In the genomic region with DNA sequence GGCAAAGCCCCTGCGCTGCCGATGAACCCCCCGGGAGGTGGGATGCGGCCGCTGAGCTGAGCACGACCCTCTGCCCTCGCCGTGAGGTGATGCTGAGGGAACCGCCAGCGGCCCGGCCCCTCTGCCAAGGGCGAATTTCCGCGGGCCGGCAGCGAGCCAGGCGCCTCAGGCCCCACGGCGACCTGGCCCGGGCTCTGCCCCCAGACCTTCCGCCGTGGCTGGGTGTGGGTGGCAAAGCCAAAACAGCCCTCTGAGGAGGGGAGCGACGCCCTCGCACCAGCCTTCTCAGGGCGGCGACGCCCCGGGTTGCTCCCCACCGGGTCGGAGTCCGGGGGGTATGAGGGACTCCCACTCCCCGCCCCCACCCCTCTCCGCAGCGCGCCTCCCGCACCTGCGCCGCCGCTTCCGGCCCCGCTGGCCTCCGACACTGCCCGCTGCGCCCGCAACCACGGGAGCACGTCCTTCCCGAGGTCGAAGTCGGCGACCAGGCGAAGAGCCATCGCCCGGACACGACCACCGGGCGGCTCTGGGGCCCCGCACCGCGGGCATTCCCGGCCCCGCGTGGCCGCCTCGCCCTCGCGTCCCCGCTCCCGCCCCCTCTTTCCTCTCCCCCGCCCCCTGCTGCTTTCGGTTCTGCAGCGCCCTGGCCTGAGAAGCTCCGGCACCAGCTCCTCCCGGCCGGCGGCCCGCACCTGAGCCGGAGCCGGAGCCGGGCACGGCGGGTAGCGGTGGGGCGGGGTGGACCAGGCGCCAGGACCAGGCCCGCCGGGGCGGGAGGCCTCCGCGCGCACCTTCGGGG, we compare ENCODE assay signal across 8 cellular contexts. TPM values are rescaled to one million over a fixed set of nuclear protein-coding genes. Genes with fewer than 3 reads are reported as not detected.
DNase-seq lines count a peak whose midpoint lies in the region; ATAC-seq, FAIRE-seq and TF ChIP-seq lines count a peak whose summit lies in the region.

A gene with protein sequence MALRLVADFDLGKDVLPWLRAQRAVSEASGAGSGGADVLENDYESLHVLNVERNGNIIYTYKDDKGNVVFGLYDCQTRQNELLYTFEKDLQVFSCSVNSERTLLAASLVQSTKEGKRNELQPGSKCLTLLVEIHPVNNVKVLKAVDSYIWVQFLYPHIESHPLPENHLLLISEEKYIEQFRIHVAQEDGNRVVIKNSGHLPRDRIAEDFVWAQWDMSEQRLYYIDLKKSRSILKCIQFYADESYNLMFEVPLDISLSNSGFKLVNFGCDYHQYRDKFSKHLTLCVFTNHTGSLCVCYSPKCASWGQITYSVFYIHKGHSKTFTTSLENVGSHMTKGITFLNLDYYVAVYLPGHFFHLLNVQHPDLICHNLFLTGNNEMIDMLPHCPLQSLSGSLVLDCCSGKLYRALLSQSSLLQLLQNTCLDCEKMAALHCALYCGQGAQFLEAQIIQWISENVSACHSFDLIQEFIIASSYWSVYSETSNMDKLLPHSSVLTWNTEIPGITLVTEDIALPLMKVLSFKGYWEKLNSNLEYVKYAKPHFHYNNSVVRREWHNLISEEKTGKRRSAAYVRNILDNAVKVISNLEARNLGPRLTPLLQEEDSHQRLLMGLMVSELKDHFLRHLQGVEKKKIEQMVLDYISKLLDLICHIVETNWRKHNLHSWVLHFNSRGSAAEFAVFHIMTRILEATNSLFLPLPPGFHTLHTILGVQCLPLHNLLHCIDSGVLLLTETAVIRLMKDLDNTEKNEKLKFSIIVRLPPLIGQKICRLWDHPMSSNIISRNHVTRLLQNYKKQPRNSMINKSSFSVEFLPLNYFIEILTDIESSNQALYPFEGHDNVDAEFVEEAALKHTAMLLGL (minus strand): TSS at position 528 of the 799 bp plus-strand sequence. CDS start 28 bp downstream, at position 500.

- peak within 1 kb of the TSS; percentile 57 to 78 (median 73) for H3K4me3 ChIP-seq in pancreas

- TF ChIP-seq CTCF in pancreas (IDR thresholded peaks at IDR 0.05): no peak

- WGBS in pancreas, 2 donors: 1% methylated on average over 65 to 93 of the region's 93 CpGs

- H3K27me3 ChIP-seq in pancreas: no peaks in the 10 kb centered on the region

- ATAC-seq in GM18907 (IDR thresholded peaks at IDR 0.05; ENCODE audit: unreplicated experiment) (peak; percentile 64), HG03135 (IDR thresholded peaks at IDR 0.05; ENCODE audit: unreplicated experiment) (peak; percentile 52), Right ventricle myocardium superior (ENCODE audit: poor library complexity) (peak; percentile 90), pancreas (peak; percentile 82 to 93 (median 86))

- H3K27ac ChIP-seq in pancreas: peak within 1 kb of the TSS; percentile 90 to 95 (median 93)

- DNase-seq in AG08395 (ENCODE audit: low spot score): peak; percentile 62
- peak; percentile 23 for DNase-seq in RCC 7860 (ENCODE audit: low spot score)
- peak; percentile 45 for DNase-seq in activated naive CD4-positive, alpha-beta T cell treated with anti-CD3 and anti-CD28 coated beads, Interleukin-2, amount 50 U/mL, for 16 hours
- DNase-seq in Right ventricle myocardium superior: peak; percentile 79
- DNase-seq in pancreas: peak; percentile 75 to 88 (median 78)
- no peak for DNase-seq in middle frontal gyrus (ENCODE audit: extremely low spot score, low spot score)

- H3K9me3 ChIP-seq in pancreas: no peaks in the 10 kb centered on the region

- H3K4me1 ChIP-seq in pancreas: peaks cover 0 to 10% (median 0%) of the 10 kb centered on the region in 3 donors

- no peak for FAIRE-seq in RCC 7860 (lab: Jason Lieb, UNC)
- FAIRE-seq in pancreas (lab: Jason Lieb, UNC): no peak

- H3K36me3 ChIP-seq in pancreas: no peaks in the 10 kb centered on the region

- intact Hi-C loops in Right ventricle myocardium superior (cut with DNase I): loop anchor here (10.0 kb wide), 1 partner anchor 119 kb away; a partner anchor contains a TSS
- intact Hi-C loops in pancreas (cut with DNase I): no loop called here

RNA-seq across cellular contexts. Expression of the gene that starts here (rescaled TPM):
- total RNA-seq in Right ventricle myocardium superior: 8.0 TPM
- total RNA-seq in pancreas: 10 to 100 TPM in 1 of 6 donors, 1 to 10 TPM in 5; 5.3 to 12.1 (median 7.8) TPM
- polyA plus RNA-seq in pancreas: 10 to 100 TPM; 14.1 to 22.7 TPM
